In the genomic region with DNA sequence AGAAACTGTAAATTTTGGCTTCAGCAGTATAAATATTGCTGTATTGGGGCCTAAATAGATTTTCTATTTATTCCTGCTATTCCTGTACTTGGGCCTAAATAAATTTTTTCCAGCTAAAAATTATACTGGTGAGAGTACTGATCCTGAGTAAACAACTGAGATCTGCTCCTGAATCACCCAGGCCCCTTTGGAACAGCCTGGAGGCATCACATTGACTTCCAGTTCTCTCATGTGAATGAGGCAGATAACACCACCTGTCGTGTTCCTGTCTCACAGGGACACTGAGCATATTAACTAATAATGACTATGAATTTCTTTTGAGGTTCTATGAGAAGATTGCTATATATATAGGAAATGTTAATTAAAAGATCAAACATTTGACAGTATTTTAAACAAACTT, we compare ENCODE assay signal across 14 cellular contexts.
DNase-seq lines count a peak whose midpoint lies in the region; ATAC-seq lines count a peak whose summit lies in the region.
"Had no signal": no experiment of that assay in that cellular context is flagged by ENCODE, and none has a peak within 500 bp of the region (broad histone marks: within the 10 kb centered on the region; RNA-seq: fewer than 3 reads in every experiment).

No MANE protein-coding gene starts in this region.

- peak; percentile 40 for DNase-seq in NCI-H345 (lab: John Stamatoyannopoulos, UW)
- DNase-seq in NCI-H345 treated with DMSO at 0.1 percent for 48 hours (lab: John Stamatoyannopoulos, UW; ENCODE audit: unreplicated experiment): no peak
- peak; percentile 14 for DNase-seq in G401 (ENCODE audit: low spot score)
- DNase-seq in NCI-H69 (lab: John Stamatoyannopoulos, UW): peak; percentile 15
- peak; percentile 62 for DNase-seq in islet precursor cell
- no peak for DNase-seq in NAMALWA (ENCODE audit: low spot score)
- DNase-seq: ACHN; CD8-positive, alpha-beta T cell; COR-L47; DMS153; GM23248; IMR-90 had no signal

- in situ Hi-C loops in G401 (cut with HindIII; ENCODE audit: low sequenced_read_pairs): no loop called here

- ATAC-seq in HG03175 (IDR thresholded peaks at IDR 0.05; ENCODE audit: unreplicated experiment): no peak
- ATAC-seq: CD8-positive, alpha-beta T cell; HCT116 had no signal

Comparison
In these comparisons a context has a peak if more than half of its experiments do, and no peak if none do; other contexts are left out.
1. DNase-seq: peak in NCI-H345 (single experiment), G401 (single experiment), NCI-H69 (single experiment) and islet precursor cell (single experiment); none in NCI-H345 treated with DMSO at 0.1 percent for 48 hours (single experiment) and NAMALWA (single experiment).